In genomic region chr2:95231723-95232122, GRCh38 we compare ENCODE assay signal across 8 cellular contexts.
DNase-seq lines count a peak whose midpoint lies in the region; TF ChIP-seq lines count a peak whose summit lies in the region.

No MANE protein-coding gene starts in this region.

- no peak overlapping the region for H3K4me3 ChIP-seq in AG04449 (ENCODE audit: low read depth, low read length)
- H3K4me3 ChIP-seq in parathyroid adenoma (ENCODE audit: low read depth, low read length): no peak overlapping the region
- no peak overlapping the region for H3K4me3 ChIP-seq in effector memory CD4-positive, alpha-beta T cell (ENCODE audit: insufficient read depth, low read depth, low read length, poor library complexity, severe bottlenecking)

- H3K27ac ChIP-seq in parathyroid adenoma: no peak overlapping the region
- no peak overlapping the region for H3K27ac ChIP-seq in effector memory CD4-positive, alpha-beta T cell (ENCODE audit: insufficient read depth, low read length, poor library complexity, severe bottlenecking)

- POLR2A ChIA-PET in AG04449 (lab: Yijun Ruan, JAX): no interaction called here

- H3K4me2 ChIP-seq in parathyroid adenoma (ENCODE audit: low read length): no peak overlapping the region

- no peaks in the 10 kb centered on the region for H3K36me3 ChIP-seq in parathyroid adenoma (ENCODE audit: control insufficient read depth, insufficient read depth, low read length)
- H3K36me3 ChIP-seq in effector memory CD4-positive, alpha-beta T cell (ENCODE audit: control insufficient read depth, insufficient read depth, low read length): no peaks in the 10 kb centered on the region

- no peaks in the 10 kb centered on the region for H3K27me3 ChIP-seq in parathyroid adenoma (ENCODE audit: control insufficient read depth, insufficient read depth, low read length)
- H3K27me3 ChIP-seq in effector memory CD4-positive, alpha-beta T cell (replicated peaks; ENCODE audit: control insufficient read depth, insufficient read depth, low read length, poor library complexity, severe bottlenecking): no peaks in the 10 kb centered on the region

- no peaks in the 10 kb centered on the region for H3K79me2 ChIP-seq in parathyroid adenoma

- no peak overlapping the region for H3K9ac ChIP-seq in parathyroid adenoma

- TF ChIP-seq CTCF in AG04449 (IDR thresholded peaks at IDR 0.05; ENCODE audit: insufficient read depth, low read length, missing control alignments) (peak; percentile 60), parathyroid adenoma (IDR thresholded peaks at IDR 0.05) (peak; percentile 93)

- H3K4me1 ChIP-seq in parathyroid adenoma: peaks cover 5% of the 10 kb centered on the region
- no peaks in the 10 kb centered on the region for H3K4me1 ChIP-seq in effector memory CD4-positive, alpha-beta T cell (ENCODE audit: control insufficient read depth, insufficient read depth, low read length, poor library complexity, severe bottlenecking)

- no peak overlapping the region for H2AFZ ChIP-seq in parathyroid adenoma

- CTCF ChIA-PET in AG04449 (lab: Yijun Ruan, JAX): interaction anchor here (0.8 to 2.8 kb wide), 15 partner anchors 9 to 498 kb away, joined by 3 to 50 read pairs (median 6); partner anchors contain the start of gene FAHD2A

- DNase-seq in AG04449 (ENCODE audit: low read depth, low spot score): no peak
- peak; percentile 91 for DNase-seq in ELR (ENCODE audit: low read depth)
- DNase-seq in NAMALWA (ENCODE audit: low spot score): peak; percentile 72
- DNase-seq in SKM-1 treated with dmso at 0.1 percent for 144 hours (lab: John Stamatoyannopoulos, UW; ENCODE audit: unreplicated experiment): peak; percentile 47
- peak; percentile 48 for DNase-seq in fibroblast of peridontal ligament (ENCODE audit: extremely low read depth)
- no peak for DNase-seq in GF-D8 (lab: John Stamatoyannopoulos, UW)
- DNase-seq in effector memory CD4-positive, alpha-beta T cell: no peak

- no peaks in the 10 kb centered on the region for H3K9me3 ChIP-seq in parathyroid adenoma (ENCODE audit: control insufficient read depth, low read length)
- peaks cover 15% of the 10 kb centered on the region for H3K9me3 ChIP-seq in effector memory CD4-positive, alpha-beta T cell (ENCODE audit: control insufficient read depth, low read length)

Comparison
In these comparisons a context has a peak if more than half of its experiments do, and no peak if none do; other contexts are left out.
1. DNase-seq: peak in ELR (single experiment), NAMALWA (single experiment), SKM-1 treated with dmso at 0.1 percent for 144 hours (single experiment) and fibroblast of peridontal ligament (single experiment); none in AG04449 (single experiment), GF-D8 (single experiment) and effector memory CD4-positive, alpha-beta T cell (0 of 3).